ENCODE assay signal across 21 cellular contexts in genomic region chr1:229572286-229572685, GRCh38. TPM values are rescaled to one million over a fixed set of nuclear protein-coding genes. Genes with fewer than 3 reads are reported as not detected.
A peak's percentile ranks its signal among the peaks of the same experiment; 100 is the strongest.
DNase-seq lines count a peak whose midpoint lies in the region; ATAC-seq, FAIRE-seq and TF ChIP-seq lines count a peak whose summit lies in the region.
"Had no signal": no experiment of that assay in that cellular context is flagged by ENCODE, and none has a peak within 500 bp of the region (broad histone marks: within the 10 kb centered on the region; RNA-seq: fewer than 3 reads in every experiment).

No MANE protein-coding gene starts in this region.

- CTCF ChIA-PET in K562 (lab: Yijun Ruan, JAX; ENCODE audit: low intra/inter-chr PET ratio), result no interaction called here

- 5% methylated on average over 2 of the region's 2 CpGs for WGBS in K562 (ENCODE audit: insufficient coverage, low coverage, missing lambda C conversion rate)

- no peak overlapping the region for H3K9ac ChIP-seq in K562 (ENCODE audit: insufficient read depth in 1 of 2, low read depth in 2 of 2, low read length in 2 of 2)
- H3K9ac ChIP-seq: BLaER1 treated with 17β-estradiol and CSF1 and Interleukin-3, amounts not matched to agents 10 nM and 100 nM had no signal

- H3K27me3 ChIP-seq in K562 (ENCODE audit: control insufficient read depth in 2 of 2, insufficient read depth in 2 of 2, low read length in 2 of 2), result peaks cover 2 to 14% of the 10 kb centered on the region in 2 experiments; a peak in 2 of 5 replicates
- H3K27me3 ChIP-seq: BLaER1 treated with 17β-estradiol and CSF1 and Interleukin-3, amounts not matched to agents 10 nM and 100 nM; foreskin keratinocyte; tibial nerve had no signal

- no peak for TF ChIP-seq POLR2A in NB4 (IDR thresholded peaks at IDR 0.05; ENCODE audit: extremely low read depth, insufficient read length)
- TF ChIP-seq POLR2A in K562 (conservative IDR thresholded peaks at IDR 0.05), result no peak

- H4K20me1 ChIP-seq in K562 (replicated peaks; ENCODE audit: control insufficient read depth, insufficient read depth, low read length), result no peaks in the 10 kb centered on the region; the same call in 1 of the 2 replicates
- H4K20me1 ChIP-seq: BLaER1 treated with 17β-estradiol and CSF1 and Interleukin-3, amounts not matched to agents 10 nM and 100 nM had no signal

- H3K4me3 ChIP-seq in NB4 (ENCODE audit: low read depth, low read length) (no peak overlapping the region), K562 (no peak overlapping the region)
- H3K4me3 ChIP-seq: BLaER1 treated with 17β-estradiol and CSF1 and Interleukin-3, amounts not matched to agents 10 nM and 100 nM; tibial nerve had no signal

- TF ChIP-seq CTCF in NB4 (IDR thresholded peaks at IDR 0.05; ENCODE audit: low read depth, low read length) (no peak), K562 (IDR thresholded peaks at IDR 0.05 in 2 of 3, conservative IDR thresholded peaks at IDR 0.05 in 1 of 3; ENCODE audit: insufficient read depth in 2 of 3, low read depth in 1 of 3, low read length in 3 of 3) (no peak)

- intact Hi-C loops in K562 (cut with micrococcal nuclease), result loop anchor here (5.0 kb wide), 1 partner anchor 50 kb away; no protein-coding TSS in a partner anchor

- H3K79me2 ChIP-seq in K562 (ENCODE audit: control insufficient read depth, insufficient read depth, low read length), result no peaks in the 10 kb centered on the region

- no peak overlapping the region for H3K4me2 ChIP-seq in K562 (ENCODE audit: insufficient read depth, low read length)

- DNase-seq in NCI-H1105 treated with DMSO at 0.1 percent for 48 hours (lab: John Stamatoyannopoulos, UW) (peak; percentile 1), NCI-H1105 (lab: John Stamatoyannopoulos, UW) (no peak), NB4 (ENCODE audit: low read depth) (peak; percentile 46), NCI-H2171 treated with DMSO at 0.1 percent for 48 hours (lab: John Stamatoyannopoulos, UW) (peak; percentile 87), K562 (ENCODE audit: extremely low read depth in 1 of 4, low spot score in 3 of 4) (no peak), SK-N-DZ (ENCODE audit: low spot score) (no peak)
- no peak for DNase-seq in effector CD4-positive, alpha-beta T cell
- DNase-seq: activated CD4-positive, alpha-beta T cell treated with anti-CD3 and anti-CD28 coated beads, Interleukin-2, amount 50 U/mL, for 4 hours; activated T-cell treated with anti-CD3 and anti-CD28 coated beads, Interleukin-2, amount 50 U/mL, for 4 hours; cortex of kidney; EL; foreskin keratinocyte; HCEC 1CT; Kasumi-1; stimulated activated CD4-positive, alpha-beta T cell treated with anti-CD3 and anti-CD28 coated beads, Interleukin-12 subunit alpha, Interleukin-12 subunit beta, amount 100 ng/mL, for 4 hours; stimulated activated naive CD4-positive, alpha-beta T cell treated with Interleukin-2 at 50 U/mL for 16 hours had no signal

- FAIRE-seq in K562 (lab: Jason Lieb, UNC), result peak; percentile 32
- FAIRE-seq: A204.1, endothelial cell of umbilical vein had no signal

- TF ChIP-seq RAD21 in K562 (CRISPR knock-in tag; conservative IDR thresholded peaks at IDR 0.05 in 1 of 2, IDR thresholded peaks at IDR 0.05 in 1 of 2), result no peak

- H3K36me3 ChIP-seq in K562 (ENCODE audit: control insufficient read depth, insufficient read depth, low read length), result no peaks in the 10 kb centered on the region
- H3K36me3 ChIP-seq: BLaER1 treated with 17β-estradiol and CSF1 and Interleukin-3, amounts not matched to agents 10 nM and 100 nM; tibial nerve had no signal

- peaks cover 0 to 7% of the 10 kb centered on the region in 2 experiments; a peak in 2 of 5 replicates for H3K4me1 ChIP-seq in K562 (replicated peaks in 1 of 2; ENCODE audit: control insufficient read depth in 2 of 2, insufficient read depth in 2 of 2, low read length in 2 of 2)
- H3K4me1 ChIP-seq: tibial nerve had no signal

- no peak overlapping the region for H2AFZ ChIP-seq in K562 (ENCODE audit: low read depth, low read length)

- in situ Hi-C loops in K562 (cut with MboI), result no loop called here

- peak; percentile 46 for ATAC-seq in K562
- no peak for ATAC-seq in GM21786 (IDR thresholded peaks at IDR 0.05; ENCODE audit: unreplicated experiment)
- ATAC-seq: activated T-cell treated with anti-CD3 and anti-CD28 coated beads, Interleukin-2, amount 50 U/mL, for 4 hours; foreskin keratinocyte had no signal

- H3K9me1 ChIP-seq in K562 (ENCODE audit: control insufficient read depth, insufficient read depth, low read length), result no peaks in the 10 kb centered on the region

- TF ChIP-seq EP300 in K562 (IDR thresholded peaks at IDR 0.05; ENCODE audit: low read length), result no peak

- H3K27ac ChIP-seq in K562 (ENCODE audit: extremely low read depth, low read depth, low read length), result no peak overlapping the region
- H3K27ac ChIP-seq: BLaER1 treated with 17β-estradiol and CSF1 and Interleukin-3, amounts not matched to agents 10 nM and 100 nM; foreskin keratinocyte; tibial nerve had no signal

- BruUV-seq in K562 (replicated peaks; lab: Mats Ljungman, UMichigan), result no TSS peak

- POLR2A ChIA-PET in K562 (lab: Yijun Ruan, JAX), result interaction anchor here (1.1 to 1.4 kb wide), 3 partner anchors 10 to 16 kb away, joined by 3 to 5 read pairs (median 3); partner anchors contain the start of gene ABCB10

- H3K9me3 ChIP-seq in K562 (replicated peaks; ENCODE audit: control insufficient read depth, insufficient read depth, low read depth, low read length), result no peaks in the 10 kb centered on the region
- H3K9me3 ChIP-seq: BLaER1 treated with 17β-estradiol and CSF1 and Interleukin-3, amounts not matched to agents 10 nM and 100 nM; tibial nerve had no signal

RNA-seq across cellular contexts. Expression of gene ABCB10, which starts 13.8 kb away (rescaled TPM):
- total RNA-seq in K562 (2011; cell fraction: chromatin; rRNA removed; ENCODE audit: low replicate concordance), result 34.9 and 56.2 TPM in 2 replicates
- 31.7 and 39.6 TPM in 2 replicates for total RNA-seq in K562 (2011; cell fraction: nucleolus; rRNA removed)
- total RNA-seq in K562 (2011; cell fraction: nucleoplasm; rRNA removed), result 41.7 and 45.0 TPM in 2 replicates
- total RNA-seq in K562 (2014; rRNA removed) (42.2 and 46.7 TPM in 2 replicates), K562 (2014; rRNA removed; fragmentation: Illumina TruSeq; extraction: Trizol) (54.8 and 59.3 TPM in 2 replicates), K562 (2015; rRNA removed; fragmentation: Illumina TruSeq; extraction: Trizol) (27.4 and 28.5 TPM in 2 replicates), K562 (2021) (51.8 and 53.6 TPM in 2 replicates)
- polyA plus RNA-seq in K562 (2011; rRNA removed) (43.2 and 45.8 TPM in 2 replicates), K562 (2014; fragmentation: Illumina TruSeq; extraction: Trizol) (32.5 and 36.4 TPM in 2 replicates), K562 (2014; fragmentation: Nextera tagmentation; extraction: Ambion mirVana) (10 to 100 TPM; 12.4 to 16.5 TPM), K562 (2014; rRNA removed) (29.1 and 29.3 TPM in 2 replicates)
- 26.1 and 31.2 TPM in 2 replicates for polyA plus RNA-seq in K562 (2011; cell fraction: cytosol; rRNA removed)
- polyA plus RNA-seq in K562 (2011; cell fraction: nucleus; rRNA removed), result 30.7 and 38.2 TPM in 2 replicates
- 20.0 and 24.2 TPM in 2 replicates for polyA plus RNA-seq in K562 (2012)
- polyA minus RNA-seq in K562 (2011; rRNA and poly(A)+ RNA removed), result 56.6 and 57.1 TPM in 2 replicates
- 28.7 and 38.4 TPM in 2 replicates for polyA minus RNA-seq in K562 (2011; cell fraction: cytosol; rRNA and poly(A)+ RNA removed)
- 13.1 and 24.0 TPM in 2 replicates for polyA minus RNA-seq in K562 (2011; cell fraction: nucleus; rRNA and poly(A)+ RNA removed)
- polyA plus RNA-seq in SK-N-DZ (2014; cell fraction: cytosol; rRNA removed), result 20.5 and 23.3 TPM in 2 replicates
- polyA plus RNA-seq in SK-N-DZ (2014; cell fraction: nucleus; rRNA removed), result 24.1 and 34.0 TPM in 2 replicates

RNA-seq across cellular contexts. Expression of gene TAF5L, which starts 53.6 kb away (rescaled TPM):
- total RNA-seq in K562 (2011; cell fraction: chromatin; rRNA removed; ENCODE audit: low replicate concordance), result 30.3 and 33.2 TPM in 2 replicates
- total RNA-seq in K562 (2011; cell fraction: nucleolus; rRNA removed), result 21.0 and 33.4 TPM in 2 replicates
- 30.2 and 34.2 TPM in 2 replicates for total RNA-seq in K562 (2011; cell fraction: nucleoplasm; rRNA removed)
- total RNA-seq in K562 (2014; rRNA removed) (19.3 and 22.1 TPM in 2 replicates), K562 (2014; rRNA removed; fragmentation: Illumina TruSeq; extraction: Trizol) (23.3 and 23.7 TPM in 2 replicates), K562 (2015; rRNA removed; fragmentation: Illumina TruSeq; extraction: Trizol) (23.8 and 25.9 TPM in 2 replicates), K562 (2021) (26.2 and 28.0 TPM in 2 replicates)
- polyA plus RNA-seq in K562 (2011; rRNA removed) (27.6 and 34.2 TPM in 2 replicates), K562 (2014; fragmentation: Illumina TruSeq; extraction: Trizol) (32.5 and 33.6 TPM in 2 replicates), K562 (2014; fragmentation: Nextera tagmentation; extraction: Ambion mirVana) (1 to 10 TPM; 2.2 to 3.2 TPM), K562 (2014; rRNA removed) (23.2 and 27.0 TPM in 2 replicates)
- polyA plus RNA-seq in K562 (2011; cell fraction: cytosol; rRNA removed), result 29.7 and 32.1 TPM in 2 replicates
- polyA plus RNA-seq in K562 (2011; cell fraction: nucleus; rRNA removed), result 25.3 and 33.4 TPM in 2 replicates
- polyA plus RNA-seq in K562 (2012), result 17.4 and 22.2 TPM in 2 replicates
- polyA minus RNA-seq in K562 (2011; rRNA and poly(A)+ RNA removed), result 34.4 and 42.9 TPM in 2 replicates
- 17.0 and 20.6 TPM in 2 replicates for polyA minus RNA-seq in K562 (2011; cell fraction: cytosol; rRNA and poly(A)+ RNA removed)
- 16.3 and 17.8 TPM in 2 replicates for polyA minus RNA-seq in K562 (2011; cell fraction: nucleus; rRNA and poly(A)+ RNA removed)
- polyA plus RNA-seq in SK-N-DZ (2014; cell fraction: cytosol; rRNA removed), result 18.6 and 23.0 TPM in 2 replicates
- polyA plus RNA-seq in SK-N-DZ (2014; cell fraction: nucleus; rRNA removed), result 15.0 and 15.8 TPM in 2 replicates

RNA-seq across cellular contexts. Expression of gene URB2, which starts 53.8 kb away (rescaled TPM):
- 69.7 and 74.5 TPM in 2 replicates for total RNA-seq in K562 (2011; cell fraction: chromatin; rRNA removed; ENCODE audit: low replicate concordance)
- total RNA-seq in K562 (2011; cell fraction: nucleolus; rRNA removed), result 45.5 and 48.0 TPM in 2 replicates
- 44.4 and 45.0 TPM in 2 replicates for total RNA-seq in K562 (2011; cell fraction: nucleoplasm; rRNA removed)
- 21.3 and 25.6 TPM in 2 replicates for total RNA-seq in K562 (2014; rRNA removed)
- total RNA-seq in K562 (2014; rRNA removed; fragmentation: Illumina TruSeq; extraction: Trizol), result 23.2 and 25.2 TPM in 2 replicates
- total RNA-seq in K562 (2015; rRNA removed; fragmentation: Illumina TruSeq; extraction: Trizol), result 28.0 and 28.3 TPM in 2 replicates
- total RNA-seq in K562 (2021), result 27.6 and 31.3 TPM in 2 replicates
- 15.0 and 19.0 TPM in 2 replicates for polyA plus RNA-seq in K562 (2011; rRNA removed)
- 13.4 and 16.4 TPM in 2 replicates for polyA plus RNA-seq in K562 (2011; cell fraction: cytosol; rRNA removed)
- polyA plus RNA-seq in K562 (2011; cell fraction: nucleus; rRNA removed), result 19.1 and 24.7 TPM in 2 replicates
- 6.8 and 14.3 TPM in 2 replicates for polyA plus RNA-seq in K562 (2012)
- polyA plus RNA-seq in K562 (2014; fragmentation: Illumina TruSeq; extraction: Trizol), result 17.9 and 18.3 TPM in 2 replicates
- polyA plus RNA-seq in K562 (2014; fragmentation: Nextera tagmentation; extraction: Ambion mirVana), result 1 to 10 TPM; 2.8 to 3.8 TPM
- polyA plus RNA-seq in K562 (2014; rRNA removed), result 12.9 and 14.7 TPM in 2 replicates
- polyA minus RNA-seq in K562 (2011; rRNA and poly(A)+ RNA removed), result 41.7 and 50.1 TPM in 2 replicates
- polyA minus RNA-seq in K562 (2011; cell fraction: cytosol; rRNA and poly(A)+ RNA removed), result 18.9 and 26.2 TPM in 2 replicates
- polyA minus RNA-seq in K562 (2011; cell fraction: nucleus; rRNA and poly(A)+ RNA removed), result 30.6 and 33.9 TPM in 2 replicates
- 16.9 and 21.2 TPM in 2 replicates for polyA plus RNA-seq in SK-N-DZ (2014; cell fraction: cytosol; rRNA removed)
- polyA plus RNA-seq in SK-N-DZ (2014; cell fraction: nucleus; rRNA removed), result 10.2 and 15.8 TPM in 2 replicates

Comparison
In these comparisons a context has a peak if more than half of its experiments do, and no peak if none do; other contexts are left out.
1. DNase-seq: peak in NCI-H1105 treated with DMSO at 0.1 percent for 48 hours (single experiment), NB4 (single experiment) and NCI-H2171 treated with DMSO at 0.1 percent for 48 hours (single experiment); none in NCI-H1105 (single experiment), K562 (0 of 4), SK-N-DZ (single experiment) and effector CD4-positive, alpha-beta T cell (single experiment).